In the genomic region with DNA sequence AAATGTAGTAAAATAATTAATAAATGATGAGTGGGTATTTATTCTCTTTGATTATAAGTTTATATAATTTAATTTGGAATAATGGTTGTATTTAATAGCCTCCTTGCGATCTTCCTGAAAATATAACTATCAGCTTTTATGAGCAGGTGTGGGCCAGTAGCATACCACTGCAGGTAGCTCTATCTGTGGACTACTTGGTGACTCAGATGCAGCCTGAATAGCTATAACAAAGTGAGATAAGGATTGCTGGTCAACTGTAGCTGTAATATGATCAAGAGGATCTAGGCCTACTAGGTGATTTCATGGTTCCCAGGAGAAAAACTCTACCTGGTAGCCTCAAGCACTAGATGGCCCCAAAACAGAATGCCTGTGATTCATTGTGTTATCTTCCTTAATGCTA, we compare ENCODE assay signal across 34 cellular contexts. TPM values are rescaled to one million over a fixed set of nuclear protein-coding genes. Genes with fewer than 3 reads are reported as not detected.
"Had no signal": no experiment of that assay in that cellular context is flagged by ENCODE, and none has a peak within 500 bp of the region (broad histone marks: within the 10 kb centered on the region; RNA-seq: fewer than 3 reads in every experiment).

No MANE protein-coding gene starts in this region.

- H3K9me3 ChIP-seq: esophagus squamous epithelium, gastrocnemius medialis, heart right ventricle, lower lobe of right lung had no signal

- H3K36me3 ChIP-seq: esophagus squamous epithelium, gastrocnemius medialis, heart right ventricle, lower lobe of right lung had no signal

- H3K27ac ChIP-seq: coronary artery, dorsolateral prefrontal cortex, epithelial cell of prostate, esophagus squamous epithelium, gastrocnemius medialis, heart right ventricle, lower lobe of right lung had no signal

- ATAC-seq: esophagus mucosa; gastrocnemius medialis; heart right ventricle; left cardiac atrium; left lobe of liver; left ventricle myocardium superior; naive thymus-derived CD4-positive, alpha-beta T cell had no signal

- H3K27me3 ChIP-seq: esophagus squamous epithelium had no signal

- DNase-seq: dermis blood vessel endothelial cell; dorsolateral prefrontal cortex; effector CD4-positive, alpha-beta T cell; effector memory CD4-positive, alpha-beta T cell; endodermal cell; erythroblast; esophagus squamous epithelium; foreskin fibroblast; foreskin melanocyte; gastrocnemius medialis; glutamatergic neuron; head of caudate nucleus; heart right ventricle; hippocampal formation; kidney glomerular epithelial cell; left cardiac atrium; left ventricle myocardium superior; lower lobe of right lung; mesenchymal stem cell; naive thymus-derived CD4-positive, alpha-beta T cell had no signal

- H3K4me3 ChIP-seq: coronary artery, dorsolateral prefrontal cortex, esophagus squamous epithelium, gastrocnemius medialis, heart right ventricle, lower lobe of right lung had no signal

- FAIRE-seq: endometrium, islet of Langerhans, keratinocyte had no signal

- H3K4me1 ChIP-seq: esophagus squamous epithelium, gastrocnemius medialis, heart right ventricle, lower lobe of right lung had no signal

RNA-seq across cellular contexts. Expression of a gene that starts 47.1 kb away (rescaled TPM):
- total RNA-seq: chondrocyte; dermis blood vessel endothelial cell; dorsolateral prefrontal cortex; endodermal cell; esophagus mucosa; esophagus squamous epithelium; gastrocnemius medialis; glomerular endothelial cell; heart right ventricle; left cardiac atrium; left lobe of liver; left ventricle myocardium superior; lower leg skin; lower lobe of right lung; lung microvascular endothelial cell; mesenteric fat pad; mesothelial cell of epicardium; mucosa of gallbladder; naive thymus-derived CD4-positive, alpha-beta T cell had no signal
- polyA plus RNA-seq: heart right ventricle; keratinocyte; naive thymus-derived CD4-positive, alpha-beta T cell had no signal

RNA-seq across cellular contexts. Expression of a gene that starts 49.5 kb away (rescaled TPM):
- polyA plus RNA-seq: naive thymus-derived CD4-positive, alpha-beta T cell had no signal
